Comparison of ENCODE assay signal across 20 cellular contexts in genomic region chr7:96548664-96549063, GRCh38.
DNase-seq lines count a peak whose midpoint lies in the region; ATAC-seq and TF ChIP-seq lines count a peak whose summit lies in the region.
"Had no signal": no experiment of that assay in that cellular context is flagged by ENCODE, and none has a peak within 500 bp of the region (broad histone marks: within the 10 kb centered on the region; RNA-seq: fewer than 3 reads in every experiment).

No MANE protein-coding gene starts in this region.

- H3K27ac ChIP-seq in OCI-LY7 (ENCODE audit: low read depth, low read length, poor library complexity, severe bottlenecking) = no peak overlapping the region
- H3K27ac ChIP-seq: BLaER1, esophagus squamous epithelium, skin epidermis, stomach had no signal

- no peaks in the 10 kb centered on the region for H4K20me1 ChIP-seq in OCI-LY7 (ENCODE audit: insufficient read depth, low read length)
- H4K20me1 ChIP-seq: BLaER1 had no signal

- H2AFZ ChIP-seq in OCI-LY7 (ENCODE audit: low read length) = no peak overlapping the region

- no peak for TF ChIP-seq CTCF in OCI-LY7 (conservative IDR thresholded peaks at IDR 0.05; ENCODE audit: low read length)

- ATAC-seq in left lobe of liver = peak; percentile 99
- ATAC-seq in HG03025 (IDR thresholded peaks at IDR 0.05; ENCODE audit: low FRiP score, unreplicated experiment) = no peak
- no peak for ATAC-seq in sciatic nerve
- ATAC-seq: HCT116 had no signal

- H3K79me2 ChIP-seq in OCI-LY7 (ENCODE audit: insufficient read depth, low read depth, low read length) = no peaks in the 10 kb centered on the region

- no peak overlapping the region for H3K4me2 ChIP-seq in OCI-LY7 (ENCODE audit: low read length)
- H3K4me2 ChIP-seq: BLaER1 had no signal

- H3K9me2 ChIP-seq in OCI-LY7 (ENCODE audit: insufficient read depth, low read length) = no peaks in the 10 kb centered on the region

- no peak overlapping the region for H3K4me3 ChIP-seq in OCI-LY7 (ENCODE audit: low read depth, low read length, poor library complexity, severe bottlenecking)
- H3K4me3 ChIP-seq: BLaER1, esophagus squamous epithelium, skin epidermis, stomach had no signal

- no peaks in the 10 kb centered on the region for H3K4me1 ChIP-seq in OCI-LY7 (ENCODE audit: insufficient read depth, low read length, poor library complexity, severe bottlenecking)
- H3K4me1 ChIP-seq: BLaER1, stomach had no signal

- POLR2A ChIA-PET in OCI-LY7 (lab: Charles Lee) = no interaction called here

- no peaks in the 10 kb centered on the region for H3K9me3 ChIP-seq in OCI-LY7 (ENCODE audit: low read length)
- H3K9me3 ChIP-seq: BLaER1, esophagus squamous epithelium had no signal

- BruUV-seq in OCI-LY7 (replicated peaks; lab: Mats Ljungman, UMichigan) = no TSS peak

- CTCF ChIA-PET in OCI-LY7 (lab: Charles Lee; ENCODE audit: unreplicated experiment) = no interaction called here

- intact Hi-C loops in sciatic nerve (cut with DNase I) (no loop called here), OCI-LY7 (cut with micrococcal nuclease; ENCODE audit: unreplicated experiment) (no loop called here)

- no peaks in the 10 kb centered on the region for H3K36me3 ChIP-seq in OCI-LY7 (ENCODE audit: insufficient read depth, low read length)
- H3K36me3 ChIP-seq: BLaER1, esophagus squamous epithelium, stomach had no signal

- DNase-seq in DMS53 treated with DMSO at 0.1 percent for 48 hours (lab: John Stamatoyannopoulos, UW; ENCODE audit: unreplicated experiment) = peak; percentile 95
- DNase-seq in NCI-H1436 treated with DMSO at 0.1 percent for 48 hours (lab: John Stamatoyannopoulos, UW) = peak; percentile 89
- DNase-seq in NCI-H748 treated with DMSO at 0.1 percent for 48 hours (lab: John Stamatoyannopoulos, UW) = peak; percentile 80
- peak; percentile 84 for DNase-seq in left lobe of liver (ENCODE audit: low spot score)
- no peak for DNase-seq in sciatic nerve (ENCODE audit: low spot score)
- DNase-seq in GM19240 (ENCODE audit: insufficient read length, low spot score) = no peak
- DNase-seq in OCI-LY7 (ENCODE audit: low spot score) = no peak
- DNase-seq: activated CD4-positive, CD25-positive, alpha-beta regulatory T cell; activated T-cell treated with anti-CD3 and anti-CD28 coated beads, Interleukin-2, amount 50 U/mL, for 48 hours; aorta; cortex of kidney; esophagus squamous epithelium; GF-D8; MV-4-11; OCI-M1; stomach had no signal

Comparison
In these comparisons a context has a peak if more than half of its experiments do, and no peak if none do; other contexts are left out.
1. DNase-seq: peak in DMS53 treated with DMSO at 0.1 percent for 48 hours (single experiment), NCI-H1436 treated with DMSO at 0.1 percent for 48 hours (single experiment), NCI-H748 treated with DMSO at 0.1 percent for 48 hours (single experiment) and left lobe of liver (single experiment); none in sciatic nerve (single experiment), GM19240 (single experiment) and OCI-LY7 (single experiment).